8 cellular contexts compared by ENCODE assay signal in genomic region chr12:57230381-57231155, GRCh38.
DNase-seq lines count a peak whose midpoint lies in the region; ATAC-seq, FAIRE-seq and TF ChIP-seq lines count a peak whose summit lies in the region.

No MANE protein-coding gene starts in this region.

- no peaks in the 10 kb centered on the region for H3K9me3 ChIP-seq in muscle layer of colon (ENCODE audit: low read length)

- TF ChIP-seq POLR2A in H54 (IDR thresholded peaks at IDR 0.05; ENCODE audit: low read depth, low read length) = no peak

- H3K36me3 ChIP-seq in KMS-11 (ENCODE audit: insufficient read depth) = peaks cover 12% of the 10 kb centered on the region; the same call in 1 of the 2 replicates
- peaks cover 31% of the 10 kb centered on the region for H3K36me3 ChIP-seq in muscle layer of colon (ENCODE audit: insufficient read depth, low read length)

- no peak for FAIRE-seq in H54 (lab: Jason Lieb, UNC)

- peak overlapping the region; percentile 82 for H3K27ac ChIP-seq in KMS-11
- peak overlapping the region; percentile 54 to 88 for H3K27ac ChIP-seq in coronary artery
- no peak overlapping the region for H3K27ac ChIP-seq in muscle layer of colon (ENCODE audit: low read depth, low read length)

- peak overlapping the region; percentile 74 for H3K4me2 ChIP-seq in KMS-11

- no peak for ATAC-seq in HG03097 (IDR thresholded peaks at IDR 0.05; ENCODE audit: low FRiP score, unreplicated experiment)
- no peak for ATAC-seq in HG02610 (IDR thresholded peaks at IDR 0.05; ENCODE audit: unreplicated experiment)

- no peak for TF ChIP-seq CTCF in AG10803 (conservative IDR thresholded peaks at IDR 0.05; ENCODE audit: low read length)
- no peak; the same call in 1 of the 2 replicates for TF ChIP-seq CTCF in KMS-11 (conservative IDR thresholded peaks at IDR 0.05; ENCODE audit: low read depth, low read length)
- no peak for TF ChIP-seq CTCF in coronary artery (IDR thresholded peaks at IDR 0.05)

- H3K4me1 ChIP-seq in KMS-11 (ENCODE audit: low read depth, poor library complexity, severe bottlenecking) (peaks cover 27% of the 10 kb centered on the region), muscle layer of colon (ENCODE audit: insufficient read depth, low read length) (peaks cover 14% of the 10 kb centered on the region)

- H3K4me3 ChIP-seq in AG10803 (ENCODE audit: low read length) (peak overlapping the region; percentile 97), KMS-11 (IDR thresholded peaks at IDR 0.05; ENCODE audit: insufficient read depth, low read depth, low read length) (peak overlapping the region; percentile 77), coronary artery (peak overlapping the region; percentile 78), muscle layer of colon (ENCODE audit: low read depth in 1 of 2, low read length in 2 of 2) (peak overlapping the region; percentile 71 to 73)

- peaks cover 35% of the 10 kb centered on the region for H3K79me2 ChIP-seq in KMS-11 (ENCODE audit: insufficient read depth, low read depth)

- H4K20me1 ChIP-seq in KMS-11 (ENCODE audit: insufficient read depth) = no peaks in the 10 kb centered on the region

- peak overlapping the region; percentile 94; the same call in 1 of the 2 replicates for H2AFZ ChIP-seq in KMS-11 (ENCODE audit: low read depth)

- DNase-seq in AG10803 (ENCODE audit: low read depth) (no peak), coronary artery (ENCODE audit: low spot score) (no peak), H54 (ENCODE audit: insufficient read length, low spot score) (no peak), NCI-H345 treated with DMSO at 0.1 percent for 48 hours (lab: John Stamatoyannopoulos, UW; ENCODE audit: unreplicated experiment) (no peak)

- H3K27me3 ChIP-seq in KMS-11 (ENCODE audit: insufficient read depth, low read depth) = no peaks in the 10 kb centered on the region
- H3K27me3 ChIP-seq in muscle layer of colon (ENCODE audit: control insufficient read depth in 1 of 2, insufficient read depth in 2 of 2, low read length in 2 of 2) = peaks cover 11 to 24% of the 10 kb centered on the region in 2 donors

- peak overlapping the region; percentile 94 for H3K9ac ChIP-seq in KMS-11
- peak overlapping the region; percentile 18 for H3K9ac ChIP-seq in muscle layer of colon (ENCODE audit: low read length)
